16 cellular contexts compared by ENCODE assay signal in the genomic region with DNA sequence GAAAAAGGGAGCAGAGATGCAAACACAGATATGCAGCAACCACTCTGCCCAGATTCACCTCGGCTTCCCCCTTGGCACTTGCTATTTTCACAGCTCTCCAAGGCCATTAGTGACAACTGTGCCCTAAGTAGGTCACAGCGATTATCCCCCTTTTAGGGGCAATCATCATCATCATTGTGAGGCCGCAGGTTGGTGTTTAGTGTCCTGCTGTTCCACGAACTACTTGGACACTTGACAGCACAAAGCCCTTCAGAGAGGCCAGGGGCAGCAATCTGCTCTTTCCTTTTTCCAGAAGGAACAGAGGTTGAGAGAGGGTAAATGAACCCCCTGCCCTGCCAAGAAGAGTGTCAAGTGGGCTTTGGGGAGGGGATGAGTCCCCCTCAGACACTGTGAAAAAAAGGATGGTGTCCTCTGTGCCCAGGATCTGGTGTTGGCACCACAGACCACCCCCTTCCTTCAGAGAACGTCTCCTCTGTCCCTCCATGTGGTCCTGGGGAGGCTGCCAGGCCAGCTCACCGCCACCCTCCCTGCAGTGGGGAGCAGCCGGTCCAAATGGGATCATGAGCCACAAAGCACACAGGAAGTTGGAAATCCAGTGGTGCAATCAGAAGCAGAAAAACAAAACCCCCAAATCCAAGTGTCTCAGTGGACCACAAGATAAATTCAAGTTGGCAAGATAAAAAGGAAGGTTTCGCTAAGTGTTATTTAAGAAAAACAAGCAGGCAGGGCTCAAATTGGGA.
DNase-seq lines count a peak whose midpoint lies in the region; ATAC-seq, FAIRE-seq and TF ChIP-seq lines count a peak whose summit lies in the region.
"Had no signal": no experiment of that assay in that cellular context is flagged by ENCODE, and none has a peak within 500 bp of the region (broad histone marks: within the 10 kb centered on the region; RNA-seq: fewer than 3 reads in every experiment).

No MANE protein-coding gene starts in this region.

- FAIRE-seq in small intestine (lab: Jason Lieb, UNC): no peak
- FAIRE-seq: GM12878 had no signal

- ATAC-seq in Right ventricle myocardium inferior: peak; percentile 71
- ATAC-seq in lower lobe of right lung: peak; percentile 39 to 49
- no peak for ATAC-seq in HG03097 (IDR thresholded peaks at IDR 0.05; ENCODE audit: low FRiP score, unreplicated experiment)
- no peak for ATAC-seq in GM21528 (IDR thresholded peaks at IDR 0.05; ENCODE audit: low FRiP score, unreplicated experiment)
- no peak for ATAC-seq in HG02571 (IDR thresholded peaks at IDR 0.05; ENCODE audit: unreplicated experiment)
- ATAC-seq: GM12878, Panc1 had no signal

- intact Hi-C loops in Right ventricle myocardium inferior (cut with DNase I) (no loop called here), cardiac septum (cut with DNase I) (loop anchor here (10.0 kb wide), 1 partner anchor 56 kb away; no protein-coding TSS in a partner anchor), lower lobe of right lung (cut with DNase I) (no loop called here)

- peak; percentile 77 for DNase-seq in Right ventricle myocardium inferior (ENCODE audit: missing footprints)
- no peak for DNase-seq in cardiac septum (ENCODE audit: low spot score)
- peak; percentile 60 to 65 for DNase-seq in cardiac fibroblast (ENCODE audit: low read depth in 2 of 2)
- no peak for DNase-seq in lower lobe of right lung
- no peak for DNase-seq in small intestine
- DNase-seq: activated CD4-positive, alpha-beta memory T cell treated with anti-CD3 and anti-CD28 coated beads, Interleukin-2, amount 10 ng/mL, durations not matched to agents 7 days and 5 days; activated gamma-delta T cell; cerebellar nuclear complex; GOT3; NCI-H1694 treated with DMSO at 0.1 percent for 48 hours had no signal

- WGBS in small intestine, 3 donors: 68 to 69% (median 68%) methylated on average over 8 of the region's 8 CpGs

- H3K36me3 ChIP-seq in lower lobe of right lung: no peaks in the 10 kb centered on the region
- H3K36me3 ChIP-seq in small intestine (ENCODE audit: control insufficient read depth in 2 of 2, insufficient read depth in 2 of 2, low read length in 2 of 2): no peaks in the 10 kb centered on the region
- H3K36me3 ChIP-seq: esophagus muscularis mucosa had no signal

- peak overlapping the region; percentile 39 for H3K27ac ChIP-seq in lower lobe of right lung
- peak overlapping the region in 1 of 2 donors; percentile 52 for H3K27ac ChIP-seq in small intestine (ENCODE audit: low read depth in 1 of 2, low read length in 1 of 2)

- H3K9me3 ChIP-seq in lower lobe of right lung (no peaks in the 10 kb centered on the region), small intestine (ENCODE audit: control insufficient read depth, low read depth) (no peaks in the 10 kb centered on the region)
- H3K9me3 ChIP-seq: esophagus muscularis mucosa had no signal

- no peak overlapping the region for H3K4me3 ChIP-seq in cardiac fibroblast (replicated peaks in 1 of 2; ENCODE audit: low read depth in 2 of 2, low read length in 2 of 2)
- no peak overlapping the region for H3K4me3 ChIP-seq in lower lobe of right lung
- H3K4me3 ChIP-seq in small intestine (ENCODE audit: low read depth in 1 of 2, low read length in 2 of 2): no peak overlapping the region
- H3K4me3 ChIP-seq: esophagus muscularis mucosa, GM12878 had no signal

- TF ChIP-seq CTCF in cardiac fibroblast (IDR thresholded peaks at IDR 0.05; ENCODE audit: low read depth, low read length) (no peak), lower lobe of right lung (IDR thresholded peaks at IDR 0.05) (no peak)

- H3K27me3 ChIP-seq in lower lobe of right lung (ENCODE audit: low read depth): no peaks in the 10 kb centered on the region
- H3K27me3 ChIP-seq in small intestine (ENCODE audit: control insufficient read depth in 2 of 2, insufficient read depth in 2 of 2, low read length in 2 of 2): no peaks in the 10 kb centered on the region

- peaks cover 18% of the 10 kb centered on the region for H3K4me1 ChIP-seq in lower lobe of right lung
- no peaks in the 10 kb centered on the region for H3K4me1 ChIP-seq in small intestine (ENCODE audit: control insufficient read depth in 2 of 2, insufficient read depth in 1 of 2, low read depth in 1 of 2, low read length in 1 of 2)

Comparison
In these comparisons a context has a peak if more than half of its experiments do, and no peak if none do; other contexts are left out.
1. DNase-seq: peak in Right ventricle myocardium inferior (single experiment) and cardiac fibroblast (2 of 2); none in cardiac septum (single experiment), lower lobe of right lung (single experiment) and small intestine (single experiment).
2. ATAC-seq: peak in Right ventricle myocardium inferior (single experiment) and lower lobe of right lung (2 of 2); none in HG03097 (single experiment), GM21528 (single experiment) and HG02571 (single experiment).